ENCODE assay signal across 12 cellular contexts in genomic region chr2:6452702-6453481, GRCh38.
DNase-seq lines count a peak whose midpoint lies in the region; ATAC-seq and TF ChIP-seq lines count a peak whose summit lies in the region.
"Had no signal": no experiment of that assay in that cellular context is flagged by ENCODE, and none has a peak within 500 bp of the region (broad histone marks: within the 10 kb centered on the region; RNA-seq: fewer than 3 reads in every experiment).

No MANE protein-coding gene starts in this region.

- H3K9me3 Mint-ChIP-seq in activated naive CD8-positive, alpha-beta T cell treated with anti-CD3 and anti-CD28 coated beads for 36 hours: peaks cover 8% of the 10 kb centered on the region

- H3K79me2 ChIP-seq in OCI-LY7 (ENCODE audit: insufficient read depth, low read depth, low read length): no peaks in the 10 kb centered on the region

- POLR2A ChIA-PET in A673 (lab: Charles Lee; ENCODE audit: low non-redundant PET): no interaction called here
- POLR2A ChIA-PET in OCI-LY7 (lab: Charles Lee): no interaction called here

- H3K9me3 ChIP-seq in A673 (ENCODE audit: low read depth, low read length, poor library complexity, severe bottlenecking) (no peaks in the 10 kb centered on the region), OCI-LY7 (ENCODE audit: low read length) (no peaks in the 10 kb centered on the region), left ventricle myocardium inferior (replicated peaks) (peaks cover 17% of the 10 kb centered on the region)
- H3K9me3 ChIP-seq: colonic mucosa, esophagus squamous epithelium had no signal

- H3K4me1 Mint-ChIP-seq in activated naive CD8-positive, alpha-beta T cell treated with anti-CD3 and anti-CD28 coated beads for 36 hours: no peaks in the 10 kb centered on the region

- H3K4me3 ChIP-seq in A673 (ENCODE audit: low read depth, low read length, poor library complexity, severe bottlenecking) (no peak overlapping the region), OCI-LY7 (ENCODE audit: low read depth, low read length, poor library complexity, severe bottlenecking) (no peak overlapping the region), foreskin fibroblast (ENCODE audit: low read depth in 1 of 2, low read length in 2 of 2) (no peak overlapping the region), left ventricle myocardium inferior (no peak overlapping the region)
- H3K4me3 ChIP-seq: colonic mucosa, esophagus squamous epithelium had no signal

- no peaks in the 10 kb centered on the region for H4K20me1 ChIP-seq in OCI-LY7 (ENCODE audit: insufficient read depth, low read length)

- peak; percentile 71 for DNase-seq in A673 (ENCODE audit: low spot score)
- peak; percentile 28 for DNase-seq in OCI-LY7 (ENCODE audit: low spot score)
- peak in 1 of 2 donors; percentile 2 for DNase-seq in foreskin fibroblast
- DNase-seq in activated naive CD8-positive, alpha-beta T cell treated with anti-CD3 and anti-CD28 coated beads for 36 hours: no peak
- DNase-seq in NCI-H446 treated with DMSO at 0.1 percent for 48 hours (lab: John Stamatoyannopoulos, UW): no peak
- no peak for DNase-seq in left ventricle myocardium inferior
- DNase-seq in GM10266 (ENCODE audit: extremely low spot score): no peak
- DNase-seq: colonic mucosa; esophagus squamous epithelium; NCI-H146; NK-92 treated with Interleukin-12 subunit alpha and Interleukin-12 subunit beta, amount 100 ng/mL, for 24 hours had no signal

- H3K36me3 ChIP-seq in A673 (ENCODE audit: insufficient read depth, low read length, poor library complexity, severe bottlenecking) (no peaks in the 10 kb centered on the region), OCI-LY7 (ENCODE audit: insufficient read depth, low read length) (no peaks in the 10 kb centered on the region), left ventricle myocardium inferior (no peaks in the 10 kb centered on the region)
- H3K36me3 ChIP-seq: colonic mucosa, esophagus squamous epithelium had no signal

- CTCF ChIA-PET in A673 (lab: Charles Lee) (no interaction called here), OCI-LY7 (lab: Charles Lee; ENCODE audit: unreplicated experiment) (interaction anchor here (0.6 kb wide), 2 partner anchors 10 to 95 kb away, joined by 3 to 5 read pairs; no protein-coding TSS in a partner anchor)

- ATAC-seq in GM18502 (IDR thresholded peaks at IDR 0.05; ENCODE audit: poor library complexity, unreplicated experiment): peak; percentile 56

- H3K27me3 Mint-ChIP-seq in activated naive CD8-positive, alpha-beta T cell treated with anti-CD3 and anti-CD28 coated beads for 36 hours: peaks cover 4% of the 10 kb centered on the region

- H3K27ac Mint-ChIP-seq in activated naive CD8-positive, alpha-beta T cell treated with anti-CD3 and anti-CD28 coated beads for 36 hours: no peak overlapping the region

- intact Hi-C loops in A673 (cut with micrococcal nuclease; ENCODE audit: unreplicated experiment): loop anchor here (5.0 kb wide), 1 partner anchor 319 kb away; no protein-coding TSS in a partner anchor
- intact Hi-C loops in OCI-LY7 (cut with micrococcal nuclease; ENCODE audit: unreplicated experiment): no loop called here
- intact Hi-C loops in left ventricle myocardium inferior (cut with micrococcal nuclease): no loop called here

- no peaks in the 10 kb centered on the region for H3K9me2 ChIP-seq in OCI-LY7 (ENCODE audit: insufficient read depth, low read length)

- no peak overlapping the region for H2AFZ ChIP-seq in OCI-LY7 (ENCODE audit: low read length)

- no peak overlapping the region for H3K4me3 Mint-ChIP-seq in activated naive CD8-positive, alpha-beta T cell treated with anti-CD3 and anti-CD28 coated beads for 36 hours

- no peaks in the 10 kb centered on the region for H3K27me3 ChIP-seq in A673 (replicated peaks; ENCODE audit: insufficient read depth, low read depth, low read length, poor library complexity)
- H3K27me3 ChIP-seq in left ventricle myocardium inferior (ENCODE audit: low read depth): no peaks in the 10 kb centered on the region
- H3K27me3 ChIP-seq: colonic mucosa, esophagus squamous epithelium had no signal

- no peak overlapping the region for H3K4me2 ChIP-seq in OCI-LY7 (ENCODE audit: low read length)

- H3K27ac ChIP-seq in A673 (ENCODE audit: low read depth, low read length, poor library complexity, severe bottlenecking): no peak overlapping the region
- H3K27ac ChIP-seq in OCI-LY7 (ENCODE audit: low read depth, low read length, poor library complexity, severe bottlenecking): no peak overlapping the region
- H3K27ac ChIP-seq in left ventricle myocardium inferior (replicated peaks): no peak overlapping the region
- H3K27ac ChIP-seq: colonic mucosa, esophagus squamous epithelium had no signal

- H3K4me1 ChIP-seq in A673 (ENCODE audit: insufficient read depth, low read length, poor library complexity, severe bottlenecking): peaks cover 8% of the 10 kb centered on the region
- no peaks in the 10 kb centered on the region for H3K4me1 ChIP-seq in OCI-LY7 (ENCODE audit: insufficient read depth, low read length, poor library complexity, severe bottlenecking)
- no peaks in the 10 kb centered on the region for H3K4me1 ChIP-seq in left ventricle myocardium inferior
- H3K4me1 ChIP-seq: colonic mucosa, esophagus squamous epithelium had no signal

- H3K36me3 Mint-ChIP-seq in activated naive CD8-positive, alpha-beta T cell treated with anti-CD3 and anti-CD28 coated beads for 36 hours: no peaks in the 10 kb centered on the region

- no TSS peak for BruUV-seq in A673 (replicated peaks; lab: Mats Ljungman, UMichigan)
- no TSS peak for BruUV-seq in OCI-LY7 (replicated peaks; lab: Mats Ljungman, UMichigan)

- TF ChIP-seq CTCF in A673 (conservative IDR thresholded peaks at IDR 0.05; ENCODE audit: low read depth, low read length) (peak; percentile 52), OCI-LY7 (conservative IDR thresholded peaks at IDR 0.05; ENCODE audit: low read length) (peak; percentile 48), foreskin fibroblast (IDR thresholded peaks at IDR 0.05; ENCODE audit: low read depth, low read length) (peak; percentile 17), left ventricle myocardium inferior (IDR thresholded peaks at IDR 0.05; ENCODE audit: borderline replicate concordance) (no peak), GM10266 (IDR thresholded peaks at IDR 0.05; ENCODE audit: control insufficient read depth, insufficient read depth, low read depth, missing control alignments) (no peak)

Comparison
In these comparisons a context has a peak if more than half of its experiments do, and no peak if none do; other contexts are left out.
1. DNase-seq: peak in A673 (single experiment) and OCI-LY7 (single experiment); none in activated naive CD8-positive, alpha-beta T cell treated with anti-CD3 and anti-CD28 coated beads for 36 hours (single experiment), NCI-H446 treated with DMSO at 0.1 percent for 48 hours (single experiment), left ventricle myocardium inferior (single experiment) and GM10266 (single experiment).
2. CTCF ChIP-seq: peak in A673 (single experiment), OCI-LY7 (single experiment) and foreskin fibroblast (single experiment); none in left ventricle myocardium inferior (single experiment) and GM10266 (single experiment).